ENCODE assay signal across 13 cellular contexts in the genomic region with DNA sequence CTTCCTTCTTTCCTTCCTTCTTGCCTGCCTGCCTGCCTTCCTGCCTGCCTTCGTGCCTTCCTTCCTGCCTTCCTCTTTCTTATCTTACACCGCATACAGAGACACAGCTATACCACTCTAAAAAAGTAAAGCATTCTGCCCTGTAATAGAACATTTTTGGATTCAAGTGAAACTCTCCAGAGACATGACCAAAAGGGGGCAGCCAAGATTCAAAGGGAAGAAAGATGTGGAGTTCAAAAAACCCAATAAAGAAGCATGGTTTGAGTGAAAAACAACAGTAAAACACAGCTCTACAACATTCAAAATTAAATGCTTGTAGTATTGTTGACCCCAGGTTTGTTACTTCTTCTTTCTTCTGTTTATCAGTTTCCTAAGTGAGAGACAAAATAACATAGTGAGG.
A peak's percentile ranks its signal among the peaks of the same experiment; 100 is the strongest.
DNase-seq lines count a peak whose midpoint lies in the region; ATAC-seq, FAIRE-seq and TF ChIP-seq lines count a peak whose summit lies in the region.
"Had no signal": no experiment of that assay in that cellular context is flagged by ENCODE, and none has a peak within 500 bp of the region (broad histone marks: within the 10 kb centered on the region; RNA-seq: fewer than 3 reads in every experiment).

No MANE protein-coding gene starts in this region.

- H3K4me3 ChIP-seq in LNCaP clone FGC (ENCODE audit: low read depth, low read length), result no peak overlapping the region
- no peak overlapping the region for H3K4me3 ChIP-seq in small intestine (ENCODE audit: low read depth in 1 of 2, low read length in 2 of 2)
- H3K4me3 ChIP-seq: SJSA1 had no signal

- no peak for ATAC-seq in GM19324 (IDR thresholded peaks at IDR 0.05; ENCODE audit: low FRiP score, unreplicated experiment)

- peak; percentile 33; the same call in 1 of the 2 replicates for TF ChIP-seq CTCF in LNCaP clone FGC (IDR thresholded peaks at IDR 0.05; ENCODE audit: control insufficient read depth, extremely low read depth, insufficient read depth)

- DNase-seq in ELR (ENCODE audit: low read depth) (peak; percentile 47), LNCaP clone FGC (ENCODE audit: low read depth) (no peak), SK-MEL-5 (ENCODE audit: low read depth, low spot score) (peak; percentile 76), left kidney (ENCODE audit: low read depth, low spot score) (peak; percentile 9), small intestine (no peak), NCI-H187 (lab: John Stamatoyannopoulos, UW) (no peak), caudate nucleus (lab: John Stamatoyannopoulos, UW) (no peak)
- DNase-seq: activated CD4-positive, alpha-beta T cell treated with anti-CD3 and anti-CD28 coated beads for 48 hours; activated gamma-delta T cell treated with Interleukin-2 at 50 U/mL for 16 hours; NCI-H2029 had no signal

- no peaks in the 10 kb centered on the region for H3K9me3 ChIP-seq in small intestine (ENCODE audit: control insufficient read depth, low read depth)
- H3K9me3 ChIP-seq: SJSA1 had no signal

- in situ Hi-C loops in SK-MEL-5 (cut with HindIII; ENCODE audit: low pct_unique_long_range_greater_than_20kb, low sequenced_read_pairs), result no loop called here

- no peaks in the 10 kb centered on the region for H3K36me3 ChIP-seq in small intestine (ENCODE audit: control insufficient read depth in 2 of 2, insufficient read depth in 2 of 2, low read length in 2 of 2)
- H3K36me3 ChIP-seq: SJSA1 had no signal

- H3K27ac ChIP-seq in small intestine (ENCODE audit: low read depth in 1 of 2, low read length in 1 of 2), result no peak overlapping the region
- no peak overlapping the region for H3K27ac ChIP-seq in caudate nucleus (ENCODE audit: low read depth, low read length)
- H3K27ac ChIP-seq: HL-60, SJSA1 had no signal

- 43 to 51% (median 47%) methylated on average over 2 of the region's 2 CpGs for WGBS in small intestine, 3 donors

- H3K27me3 ChIP-seq in small intestine (ENCODE audit: control insufficient read depth in 2 of 2, insufficient read depth in 2 of 2, low read length in 2 of 2), result no peaks in the 10 kb centered on the region
- H3K27me3 ChIP-seq: SJSA1 had no signal

- FAIRE-seq in small intestine (lab: Jason Lieb, UNC), result no peak

- no peaks in the 10 kb centered on the region for H3K4me1 ChIP-seq in small intestine (ENCODE audit: control insufficient read depth in 2 of 2, insufficient read depth in 1 of 2, low read depth in 1 of 2, low read length in 1 of 2)
- H3K4me1 ChIP-seq: SJSA1 had no signal

Comparison
In these comparisons a context has a peak if more than half of its experiments do, and no peak if none do; other contexts are left out.
1. DNase-seq: peak in ELR (single experiment), SK-MEL-5 (single experiment) and left kidney (single experiment); none in LNCaP clone FGC (single experiment), small intestine (single experiment), NCI-H187 (0 of 2) and caudate nucleus (0 of 61).